34 cellular contexts compared by ENCODE assay signal in genomic region chr19:23046743-23047142, GRCh38. TPM values are rescaled to one million over a fixed set of nuclear protein-coding genes. Genes with fewer than 3 reads are reported as not detected.
"Had no signal": no experiment of that assay in that cellular context is flagged by ENCODE, and none has a peak within 500 bp of the region (broad histone marks: within the 10 kb centered on the region; RNA-seq: fewer than 3 reads in every experiment).

No MANE protein-coding gene starts in this region.

- H3K27me3 ChIP-seq: colonic mucosa, dorsolateral prefrontal cortex, esophagus muscularis mucosa, esophagus squamous epithelium, foreskin keratinocyte, gastrocnemius medialis, gastroesophageal sphincter, heart left ventricle, heart right ventricle had no signal

- H3K27me3 Mint-ChIP-seq: dendritic cell treated with granulocyte-macrophage colony-stimulating factor and Interleukin-4, amounts not matched to agents 40 ng/mL and 50 ng/mL, for 4 days; effector memory CD8-positive, alpha-beta T cell had no signal

- DNase-seq: colonic mucosa; cortex of kidney; dermis blood vessel endothelial cell; dorsolateral prefrontal cortex; effector CD4-positive, alpha-beta T cell; effector CD8-positive, alpha-beta T cell; effector memory CD4-positive, alpha-beta T cell; effector memory CD8-positive, alpha-beta T cell; endodermal cell; erythroblast; esophagus squamous epithelium; foreskin fibroblast; foreskin keratinocyte; foreskin melanocyte; gastrocnemius medialis; glutamatergic neuron; head of caudate nucleus; heart left ventricle; heart right ventricle had no signal

- H3K9me3 ChIP-seq: colonic mucosa, esophagus muscularis mucosa, gastrocnemius medialis, gastroesophageal sphincter had no signal

- FAIRE-seq: colon, endometrium, endothelial cell of umbilical vein, frontal cortex had no signal

- H3K36me3 ChIP-seq: colonic mucosa, esophagus muscularis mucosa, esophagus squamous epithelium, gastrocnemius medialis, gastroesophageal sphincter, heart left ventricle, heart right ventricle had no signal

- ATAC-seq: effector memory CD8-positive, alpha-beta T cell; esophagus mucosa; foreskin keratinocyte; gastrocnemius medialis; gastroesophageal sphincter; heart left ventricle; heart right ventricle had no signal

- H3K4me1 Mint-ChIP-seq: endodermal cell had no signal

- H3K27ac ChIP-seq: colonic mucosa, coronary artery, dorsolateral prefrontal cortex, epithelial cell of prostate, esophagus muscularis mucosa, esophagus squamous epithelium, foreskin keratinocyte, gastrocnemius medialis, gastroesophageal sphincter, heart left ventricle, heart right ventricle had no signal

- H3K4me3 ChIP-seq: colonic mucosa, coronary artery, dorsolateral prefrontal cortex, esophagus muscularis mucosa, esophagus squamous epithelium, gastrocnemius medialis, gastroesophageal sphincter, heart left ventricle, heart right ventricle had no signal

- H3K27ac Mint-ChIP-seq: dendritic cell treated with granulocyte-macrophage colony-stimulating factor and Interleukin-4, amounts not matched to agents 40 ng/mL and 50 ng/mL, for 4 days; effector memory CD8-positive, alpha-beta T cell; endodermal cell had no signal

- H3K4me1 ChIP-seq: colonic mucosa, esophagus muscularis mucosa, esophagus squamous epithelium, foreskin keratinocyte, gastrocnemius medialis, gastroesophageal sphincter, heart left ventricle, heart right ventricle had no signal

- H3K4me3 Mint-ChIP-seq: dendritic cell treated with granulocyte-macrophage colony-stimulating factor and Interleukin-4, amounts not matched to agents 40 ng/mL and 50 ng/mL, for 4 days; effector memory CD8-positive, alpha-beta T cell; endodermal cell had no signal

RNA-seq across cellular contexts. Expression of gene ZNF728, which starts 43.8 kb away (rescaled TPM):
- total RNA-seq: dermis microvascular lymphatic vessel endothelial cell, endodermal cell, endothelial cell of umbilical vein, epithelial cell of proximal tubule, esophagus mucosa, fibroblast of villous mesenchyme, foreskin keratinocyte, gastrocnemius medialis, glomerular endothelial cell had no signal
- polyA plus RNA-seq: endothelial cell of umbilical vein, fibroblast of lung, foreskin keratinocyte had no signal
